6 cellular contexts compared by ENCODE assay signal in the genomic region with DNA sequence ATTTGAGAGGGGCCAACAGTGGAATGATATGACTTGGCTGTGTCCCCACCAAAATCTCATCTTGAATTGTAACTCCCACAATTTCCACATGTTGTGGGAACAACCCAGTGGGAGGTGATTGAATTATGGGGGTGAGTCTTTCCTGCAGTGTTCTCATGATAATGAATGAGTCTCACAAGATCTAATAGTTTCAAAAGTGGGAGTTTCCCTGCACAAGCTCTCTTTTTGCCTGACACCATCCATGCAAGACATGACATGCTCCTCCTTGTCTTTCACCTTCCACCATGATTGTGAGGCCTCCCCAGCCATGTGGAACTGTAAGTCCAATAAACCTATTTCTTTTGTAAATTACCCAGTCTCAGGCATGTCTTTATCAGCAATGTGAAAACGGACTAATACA. TPM values are rescaled to one million over a fixed set of nuclear protein-coding genes. Genes with fewer than 3 reads are reported as not detected.
DNase-seq lines count a peak whose midpoint lies in the region; FAIRE-seq and TF ChIP-seq lines count a peak whose summit lies in the region.
"Not testable (repeated sequence)": the region's sequence is repeated elsewhere in the genome, so short reads cannot be mapped to it uniquely, and the experiment has no call there.

No MANE protein-coding gene starts in this region.

- not testable (repeated sequence) for H3K36me3 ChIP-seq in mammary epithelial cell (ENCODE audit: insufficient read depth, low read length); bronchial epithelial cell (ENCODE audit: control insufficient read depth, insufficient read depth, low read length)

- peak overlapping the region in 2 of 3 experiments; percentile 41 to 76 for H3K27ac Mint-ChIP-seq in nephron

- not testable (repeated sequence) for H2AFZ ChIP-seq in mammary epithelial cell (ENCODE audit: low read depth, low read length)

- not testable (repeated sequence) for H3K9ac ChIP-seq in mammary epithelial cell (ENCODE audit: insufficient read depth, low read length)

- WGBS in mammary epithelial cell (ENCODE audit: low coverage, missing lambda C conversion rate) = 100% methylated on average over 1 of the region's 1 CpG

- H3K27me3 ChIP-seq in mammary epithelial cell (ENCODE audit: insufficient read depth, low read length); bronchial epithelial cell (ENCODE audit: control insufficient read depth, insufficient read depth, low read length): not testable (repeated sequence)

- not testable (repeated sequence) for H3K4me1 ChIP-seq in mammary epithelial cell (ENCODE audit: insufficient read depth, low read length)

- not testable (repeated sequence) for H3K27ac ChIP-seq in mammary epithelial cell (ENCODE audit: insufficient read depth, low read depth, low read length)

- not testable (repeated sequence) for H4K20me1 ChIP-seq in mammary epithelial cell (ENCODE audit: insufficient read depth, low read length)

- not testable (repeated sequence) for DNase-seq in HTR-8/SVneo (ENCODE audit: insufficient read length, low spot score)
- DNase-seq in mammary epithelial cell (peak; percentile 40), bronchial epithelial cell (ENCODE audit: low read depth) (peak; percentile 55), epithelial cell of esophagus (ENCODE audit: low read depth) (peak; percentile 51)

- dilution Hi-C loops in mammary epithelial cell (cut with HindIII; ENCODE audit: low sequenced_read_pairs) = not testable (repeated sequence)

- in situ Hi-C loops in mammary epithelial cell (cut with MboI; ENCODE audit: low sequenced_read_pairs in 2 of 2) = not testable (repeated sequence)

- FAIRE-seq in HTR-8/SVneo (lab: Jason Lieb, UNC) (peak; percentile 42), islet of Langerhans (lab: Jason Lieb, UNC) (peak; percentile 13)
- FAIRE-seq in bronchial epithelial cell (lab: Jason Lieb, UNC) = not testable (repeated sequence)

- H3K36me3 Mint-ChIP-seq in nephron (ENCODE audit: low read depth) = peaks cover 77% of the 10 kb centered on the region

- not testable (repeated sequence) for H3K27me3 Mint-ChIP-seq in nephron (ENCODE audit: low read depth)

- H3K4me3 Mint-ChIP-seq in nephron = not testable (repeated sequence)

- H3K9me3 Mint-ChIP-seq in nephron = peaks cover 51% of the 10 kb centered on the region

- CTCF ChIA-PET in mammary epithelial cell (lab: Charles Lee; ENCODE audit: low non-redundant PET) = not testable (repeated sequence)

- not testable (repeated sequence) for BruUV-seq in mammary epithelial cell (replicated peaks; lab: Mats Ljungman, UMichigan)

- H3K79me2 ChIP-seq in mammary epithelial cell (ENCODE audit: insufficient read depth, low read length) = not testable (repeated sequence)

- not testable (repeated sequence) for H3K4me3 ChIP-seq in mammary epithelial cell (replicated peaks in 1 of 3; ENCODE audit: insufficient read depth in 1 of 3, low read depth in 2 of 3, low read length in 3 of 3); bronchial epithelial cell (ENCODE audit: low read depth, low read length); epithelial cell of esophagus (ENCODE audit: low read length)

- not testable (repeated sequence) for H3K4me2 ChIP-seq in mammary epithelial cell (ENCODE audit: insufficient read depth, low read depth, low read length)

- not testable (repeated sequence) for TF ChIP-seq CTCF in mammary epithelial cell (conservative IDR thresholded peaks at IDR 0.05 in 1 of 2, IDR thresholded peaks at IDR 0.05 in 1 of 2; ENCODE audit: extremely low read depth in 1 of 2, insufficient read depth in 1 of 2, low read depth in 1 of 2, low read length in 2 of 2); bronchial epithelial cell (IDR thresholded peaks at IDR 0.05; ENCODE audit: insufficient read depth, low read length, severe bottlenecking); epithelial cell of esophagus (IDR thresholded peaks at IDR 0.05; ENCODE audit: insufficient read depth, low read depth, low read length, missing control alignments); nephron (IDR thresholded peaks at IDR 0.05; ENCODE audit: unreplicated experiment in 3 of 3)

- peaks cover 12% of the 10 kb centered on the region for H3K4me1 Mint-ChIP-seq in nephron

- intact Hi-C loops in mammary epithelial cell (cut with micrococcal nuclease) = not testable (repeated sequence)

- peaks cover 15% of the 10 kb centered on the region for H3K9me3 ChIP-seq in mammary epithelial cell (replicated peaks; ENCODE audit: insufficient read depth, low read length)

RNA-seq across cellular contexts. Expression of a gene that starts 42.3 kb away (rescaled TPM):
- total RNA-seq in mammary epithelial cell (100 to 1,000 TPM in 1 of 2 donors, 10 to 100 TPM in 1; 95.5 to 153 TPM), bronchial epithelial cell (44.2 and 45.5 TPM in 2 replicates)
- 21.1 TPM for polyA plus RNA-seq in mammary epithelial cell
- polyA minus RNA-seq in mammary epithelial cell = 55.5 TPM
